8 cellular contexts compared by ENCODE assay signal in the genomic region with DNA sequence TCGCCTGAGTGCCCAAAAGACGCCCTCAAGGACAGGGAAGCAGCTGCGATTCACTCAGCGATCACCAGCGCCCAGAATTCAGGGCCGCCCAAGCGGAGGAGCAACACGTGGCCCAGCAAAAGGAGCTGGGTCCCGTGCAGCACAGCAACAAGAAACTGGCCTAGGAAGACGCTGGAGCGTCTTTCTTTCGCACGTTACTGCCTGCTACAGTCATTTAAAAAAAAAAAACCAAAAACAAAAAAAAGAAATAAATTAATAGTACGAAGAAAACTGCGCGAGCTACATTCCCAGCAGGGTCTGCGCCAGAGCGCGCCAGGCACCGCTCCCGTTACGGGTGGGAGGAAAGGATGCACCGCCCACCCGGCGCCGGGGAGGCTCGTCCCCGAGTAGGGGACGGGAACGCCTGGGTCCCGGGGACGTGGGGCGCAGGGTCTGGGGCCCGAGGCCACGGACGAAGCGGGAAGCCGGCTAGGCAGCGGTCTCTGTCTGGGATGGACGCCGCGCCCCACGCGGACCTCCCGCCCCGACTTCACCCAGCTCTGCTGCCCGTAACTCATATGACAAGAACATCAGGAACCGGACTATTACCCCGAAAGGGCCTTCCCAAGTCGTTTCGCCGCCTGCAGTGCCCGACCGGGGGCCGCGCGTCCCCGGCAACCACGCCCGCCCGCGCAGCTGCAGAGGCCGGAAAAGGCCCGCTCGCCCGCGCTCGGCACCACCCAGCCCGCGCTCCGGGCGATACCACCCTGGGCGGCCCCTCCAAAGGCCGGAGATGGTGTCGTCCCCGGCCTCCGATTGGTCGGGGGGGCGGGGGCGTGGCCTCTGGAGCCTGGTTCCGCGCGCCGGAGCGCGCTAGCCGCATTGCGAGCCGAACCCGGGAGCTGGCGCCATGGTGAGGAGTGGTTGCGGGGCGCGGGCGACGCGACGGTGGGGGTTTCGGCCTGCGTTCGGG. TPM values are rescaled to one million over a fixed set of nuclear protein-coding genes. Genes with fewer than 3 reads are reported as not detected.
A peak's percentile ranks its signal among the peaks of the same experiment; 100 is the strongest.
DNase-seq lines count a peak whose midpoint lies in the region; ATAC-seq and TF ChIP-seq lines count a peak whose summit lies in the region.

A gene with protein sequence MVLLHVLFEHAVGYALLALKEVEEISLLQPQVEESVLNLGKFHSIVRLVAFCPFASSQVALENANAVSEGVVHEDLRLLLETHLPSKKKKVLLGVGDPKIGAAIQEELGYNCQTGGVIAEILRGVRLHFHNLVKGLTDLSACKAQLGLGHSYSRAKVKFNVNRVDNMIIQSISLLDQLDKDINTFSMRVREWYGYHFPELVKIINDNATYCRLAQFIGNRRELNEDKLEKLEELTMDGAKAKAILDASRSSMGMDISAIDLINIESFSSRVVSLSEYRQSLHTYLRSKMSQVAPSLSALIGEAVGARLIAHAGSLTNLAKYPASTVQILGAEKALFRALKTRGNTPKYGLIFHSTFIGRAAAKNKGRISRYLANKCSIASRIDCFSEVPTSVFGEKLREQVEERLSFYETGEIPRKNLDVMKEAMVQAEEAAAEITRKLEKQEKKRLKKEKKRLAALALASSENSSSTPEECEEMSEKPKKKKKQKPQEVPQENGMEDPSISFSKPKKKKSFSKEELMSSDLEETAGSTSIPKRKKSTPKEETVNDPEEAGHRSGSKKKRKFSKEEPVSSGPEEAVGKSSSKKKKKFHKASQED (plus strand): TSS at position 861 of the 952 bp plus-strand sequence. CDS start 29 bp downstream, at position 890.

- H3K4me3 ChIP-seq in IMR-90 (ENCODE audit: insufficient read depth, low read depth, low read length): peak within 1 kb of the TSS; percentile 90
- H3K4me3 ChIP-seq in epithelial cell of esophagus (ENCODE audit: low read length): peak within 1 kb of the TSS; percentile 92

- peak; percentile 96 for TF ChIP-seq POLR2A in IMR-90 (IDR thresholded peaks at IDR 0.05; ENCODE audit: low read depth, low read length)

- H3K9me1 ChIP-seq in IMR-90 (ENCODE audit: insufficient read depth, low read length): peaks cover 11% of the 10 kb centered on the region

- H3K4ac ChIP-seq in IMR-90 (ENCODE audit: low read depth, low read length): peak within 1 kb of the TSS; percentile 90

- H3K18ac ChIP-seq in IMR-90 (ENCODE audit: low read depth, low read length): no peak within 1 kb of the TSS

- H3K4me2 ChIP-seq in IMR-90 (ENCODE audit: low read depth, low read length): peak within 1 kb of the TSS; percentile 89

- no peak within 1 kb of the TSS for H2BK20ac ChIP-seq in IMR-90 (ENCODE audit: low read depth, low read length)

- peak within 1 kb of the TSS; percentile 92 for H2AK5ac ChIP-seq in IMR-90 (ENCODE audit: low read depth, low read length)

- intact Hi-C loops in IMR-90 (cut with micrococcal nuclease): loop anchor here (2.0 kb wide), 1 partner anchor 181 kb away; the partner anchor contains the start of gene SNRPB

- 2% methylated on average over 28 of the region's 101 CpGs; no CpG with 5 or more reads in 1 of the 2 experiments for WGBS in IMR-90 (ENCODE audit: extremely low coverage in 2 of 2, insufficient read length in 1 of 2), 2 experiments

- no peak within 1 kb of the TSS for H2BK15ac ChIP-seq in IMR-90 (ENCODE audit: low read depth, low read length)

- peak within 1 kb of the TSS; percentile 96 for H3K23ac ChIP-seq in IMR-90 (ENCODE audit: low read depth, low read length)

- H4K8ac ChIP-seq in IMR-90 (ENCODE audit: low read depth in 2 of 2, low read length in 2 of 2): peak within 1 kb of the TSS; percentile 71 to 90

- peak within 1 kb of the TSS; percentile 24; the same call in 1 of the 2 replicates for H2BK120ac ChIP-seq in IMR-90 (ENCODE audit: low read depth, low read length)

- peaks cover 28 to 52% of the 10 kb centered on the region in 2 experiments for H3K79me1 ChIP-seq in IMR-90 (ENCODE audit: low read depth in 1 of 2, low read length in 2 of 2)

- dilution Hi-C loops in IMR-90 (cut with HindIII; ENCODE audit: low sequenced_read_pairs, unreplicated experiment): no loop called here

- peak within 1 kb of the TSS; percentile 75 for H4K91ac ChIP-seq in IMR-90 (ENCODE audit: insufficient read depth, low read depth, low read length)

- peaks cover 41% of the 10 kb centered on the region for H4K20me1 ChIP-seq in IMR-90 (ENCODE audit: insufficient read depth, low read length)

- POLR2A ChIA-PET in IMR-90 (lab: Charles Lee; ENCODE audit: unreplicated experiment): interaction anchor here (0.6 to 0.7 kb wide), 2 partner anchors 12 to 1230 kb away, joined by 3 to 4 read pairs; partner anchors contain the start of gene IDH3B

- peak within 1 kb of the TSS; percentile 96 for H3K14ac ChIP-seq in IMR-90 (replicated peaks; ENCODE audit: low read depth, low read length)

- DNase-seq in DMS 273 (lab: John Stamatoyannopoulos, UW; ENCODE audit: unreplicated experiment) (peak; percentile 97), IMR-90 (peak; percentile 86), OCI-M2 (lab: John Stamatoyannopoulos, UW; ENCODE audit: unreplicated experiment) (peak; percentile 70), activated T-cell treated with anti-CD3 and anti-CD28 coated beads for 4 hours (peak; percentile 96), epithelial cell of esophagus (ENCODE audit: low read depth) (peak; percentile 93), mucosa of gallbladder (ENCODE audit: low spot score) (peak; percentile 94)
- DNase-seq in stimulated activated CD8-positive, alpha-beta memory T cell treated with anti-CD3 and anti-CD28 coated beads, Interleukin-4, amount 100 ng/mL, for 24 hours (ENCODE audit: low read depth): peak; percentile 89

- H3K27me3 ChIP-seq in IMR-90 (ENCODE audit: control insufficient read depth, insufficient read depth, low read length): no peaks in the 10 kb centered on the region

- peak within 1 kb of the TSS; percentile 86 for H3K27ac ChIP-seq in IMR-90 (ENCODE audit: insufficient read depth, low read length)

- CTCF ChIA-PET in IMR-90 (lab: Yijun Ruan, JAX): no interaction called here

- peak within 1 kb of the TSS; percentile 74 for H3K56ac ChIP-seq in IMR-90 (ENCODE audit: extremely low read depth, insufficient read depth, low read length)

- peak; percentile 77 for ATAC-seq in GM21528 (IDR thresholded peaks at IDR 0.05; ENCODE audit: low FRiP score, unreplicated experiment)
- ATAC-seq in IMR-90 (ENCODE audit: low read depth): peak; percentile 96

- H2BK5ac ChIP-seq in IMR-90 (ENCODE audit: low read depth, low read length, poor library complexity, severe bottlenecking): peak within 1 kb of the TSS; percentile 84

- H3K36me3 ChIP-seq in IMR-90 (ENCODE audit: control insufficient read depth, insufficient read depth, low read length): peaks cover 32% of the 10 kb centered on the region

- TF ChIP-seq CTCF in IMR-90 (conservative IDR thresholded peaks at IDR 0.05; ENCODE audit: low read depth, low read length): no peak
- no peak for TF ChIP-seq CTCF in epithelial cell of esophagus (IDR thresholded peaks at IDR 0.05; ENCODE audit: insufficient read depth, low read depth, low read length, missing control alignments)

- no peaks in the 10 kb centered on the region for H3K9me3 ChIP-seq in IMR-90 (ENCODE audit: control insufficient read depth, insufficient read depth, low read length)

- no peak for TF ChIP-seq RAD21 in IMR-90 (IDR thresholded peaks at IDR 0.05; ENCODE audit: low read length)

- H2AFZ ChIP-seq in IMR-90 (replicated peaks; ENCODE audit: low read length, poor library complexity): peak within 1 kb of the TSS; percentile 98

- peaks cover 5% of the 10 kb centered on the region for H3K4me1 ChIP-seq in IMR-90 (ENCODE audit: control insufficient read depth, insufficient read depth, low read length)

- BruUV-seq in IMR-90 (replicated peaks; lab: Mats Ljungman, UMichigan): TSS peak; percentile 60

- H4K5ac ChIP-seq in IMR-90 (ENCODE audit: low read depth, low read length): peak within 1 kb of the TSS; percentile 35; the same call in 1 of the 2 replicates

- H3K9ac ChIP-seq in IMR-90 (ENCODE audit: low read depth, low read length): peak within 1 kb of the TSS; percentile 95

- in situ Hi-C loops in IMR-90 (cut with MboI; ENCODE audit: low sequenced_read_pairs): no loop called here

- peak within 1 kb of the TSS; percentile 98 for H2AK9ac ChIP-seq in IMR-90 (replicated peaks; ENCODE audit: low read depth, low read length, poor library complexity)

TF ChIP-seq in IMR-90, 13 proteins besides CTCF, POLR2A, EP300 and RAD21 (continues in another document):
- TF ChIP-seq CHD1 (IDR thresholded peaks at IDR 0.05; ENCODE audit: low read depth, low read length): peak; percentile 96; the same call in 1 of the 2 replicates
- TF ChIP-seq RFX5 (IDR thresholded peaks at IDR 0.05; ENCODE audit: low read depth, low read length): no peak
- peak; percentile 85 for TF ChIP-seq USF2 (IDR thresholded peaks at IDR 0.05; ENCODE audit: low read depth, low read length)
- TF ChIP-seq CEBPB (IDR thresholded peaks at IDR 0.05; ENCODE audit: low read depth, low read length): no peak
- TF ChIP-seq MAFK (IDR thresholded peaks at IDR 0.05; ENCODE audit: low read depth, low read length): no peak
- no peak for TF ChIP-seq NFE2L2 (IDR thresholded peaks at IDR 0.05; ENCODE audit: low read depth, low read length)
- TF ChIP-seq SMC3 (IDR thresholded peaks at IDR 0.05; ENCODE audit: low read depth, low read length): no peak
- no peak for TF ChIP-seq RCOR1 (IDR thresholded peaks at IDR 0.05; ENCODE audit: insufficient replicate concordance, low read length)
- peak; percentile 63; the same call in 1 of the 2 replicates for TF ChIP-seq MAZ (IDR thresholded peaks at IDR 0.05; ENCODE audit: borderline replicate concordance, low read depth, low read length)
- TF ChIP-seq FOS (IDR thresholded peaks at IDR 0.05; ENCODE audit: low read depth, low read length): no peak
- peak; percentile 96 for TF ChIP-seq MXI1 (IDR thresholded peaks at IDR 0.05; ENCODE audit: borderline replicate concordance, low read depth, low read length)

RNA-seq across cellular contexts. Expression of the gene that starts here (rescaled TPM):
- total RNA-seq in IMR-90 (2012; rRNA removed) (170 and 231 TPM in 2 replicates), mucosa of gallbladder (82.9 TPM)
- polyA plus RNA-seq in IMR-90 (2012; rRNA removed): 164 and 189 TPM in 2 replicates
- polyA plus RNA-seq in IMR-90 (2012; cell fraction: cytosol; rRNA removed): 49.1 and 88.8 TPM in 2 replicates
- polyA plus RNA-seq in IMR-90 (2012; cell fraction: nucleus; rRNA removed; ENCODE audit: low replicate concordance): 348 and 483 TPM in 2 replicates

Comparison
In these comparisons a context has a peak if more than half of its experiments do, and no peak if none do; other contexts are left out.
1. Peak in every context shown above with its lines: DNase-seq, ATAC-seq, H3K4me3 ChIP-seq and H3K27ac ChIP-seq.